In genomic region chr18:35528749-35529274, GRCh38 we compare ENCODE assay signal across 1 cellular context.
A peak's percentile ranks its signal among the peaks of the same experiment; 100 is the strongest.
TF ChIP-seq lines count a peak whose summit lies in the region.

No MANE protein-coding gene starts in this region.

TF ChIP-seq in K562, 482 proteins besides CTCF, POLR2A, EP300 and RAD21 (continued from another document):
- TF ChIP-seq, protein P1, sequence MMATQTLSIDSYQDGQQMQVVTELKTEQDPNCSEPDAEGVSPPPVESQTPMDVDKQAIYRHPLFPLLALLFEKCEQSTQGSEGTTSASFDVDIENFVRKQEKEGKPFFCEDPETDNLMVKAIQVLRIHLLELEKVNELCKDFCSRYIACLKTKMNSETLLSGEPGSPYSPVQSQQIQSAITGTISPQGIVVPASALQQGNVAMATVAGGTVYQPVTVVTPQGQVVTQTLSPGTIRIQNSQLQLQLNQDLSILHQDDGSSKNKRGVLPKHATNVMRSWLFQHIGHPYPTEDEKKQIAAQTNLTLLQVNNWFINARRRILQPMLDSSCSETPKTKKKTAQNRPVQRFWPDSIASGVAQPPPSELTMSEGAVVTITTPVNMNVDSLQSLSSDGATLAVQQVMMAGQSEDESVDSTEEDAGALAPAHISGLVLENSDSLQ (IDR thresholded peaks at IDR 0.05) = peak; percentile 54; the same call in 1 of the 2 replicates
- TF ChIP-seq PRDM10 (IDR thresholded peaks at IDR 0.05; ENCODE audit: partially characterized antibody) (peak; percentile 69), FOXK2 (conservative IDR thresholded peaks at IDR 0.05 in 1 of 2, IDR thresholded peaks at IDR 0.05 in 1 of 2; ENCODE audit: low read depth in 2 of 2) (peak in 1 of 2 experiments; percentile 21; a peak in 1 of 4 replicates), SAFB (IDR thresholded peaks at IDR 0.05; ENCODE audit: borderline replicate concordance, low read depth, low read length) (no peak), ZNF584 (CRISPR knock-in tag; IDR thresholded peaks at IDR 0.05; ENCODE audit: low read depth) (no peak), MTF1 (CRISPR knock-in tag; IDR thresholded peaks at IDR 0.05; ENCODE audit: borderline replicate concordance) (no peak), MAFG (tag; conservative IDR thresholded peaks at IDR 0.05) (0 out of 2 replicates have a peak, but pooled peaks have one; percentile 9), L3MBTL2 (IDR thresholded peaks at IDR 0.05) (peak; percentile 47), FOXJ2 (tag; IDR thresholded peaks at IDR 0.05) (peak; percentile 52; the same call in 1 of the 2 replicates), MGA (IDR thresholded peaks at IDR 0.05) (0 out of 2 replicates have a peak, but pooled peaks have one; percentile 11)
- TF ChIP-seq, protein P2, sequence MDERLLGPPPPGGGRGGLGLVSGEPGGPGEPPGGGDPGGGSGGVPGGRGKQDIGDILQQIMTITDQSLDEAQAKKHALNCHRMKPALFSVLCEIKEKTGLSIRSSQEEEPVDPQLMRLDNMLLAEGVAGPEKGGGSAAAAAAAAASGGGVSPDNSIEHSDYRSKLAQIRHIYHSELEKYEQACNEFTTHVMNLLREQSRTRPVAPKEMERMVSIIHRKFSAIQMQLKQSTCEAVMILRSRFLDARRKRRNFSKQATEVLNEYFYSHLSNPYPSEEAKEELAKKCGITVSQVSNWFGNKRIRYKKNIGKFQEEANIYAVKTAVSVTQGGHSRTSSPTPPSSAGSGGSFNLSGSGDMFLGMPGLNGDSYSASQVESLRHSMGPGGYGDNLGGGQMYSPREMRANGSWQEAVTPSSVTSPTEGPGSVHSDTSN (CRISPR knock-in tag; IDR thresholded peaks at IDR 0.05; ENCODE audit: low read depth) = no peak
- TF ChIP-seq, protein P2 (tag; conservative IDR thresholded peaks at IDR 0.05; ENCODE audit: low read depth) = peak; percentile 40; the same call in 1 of the 2 replicates
